In the genomic region with DNA sequence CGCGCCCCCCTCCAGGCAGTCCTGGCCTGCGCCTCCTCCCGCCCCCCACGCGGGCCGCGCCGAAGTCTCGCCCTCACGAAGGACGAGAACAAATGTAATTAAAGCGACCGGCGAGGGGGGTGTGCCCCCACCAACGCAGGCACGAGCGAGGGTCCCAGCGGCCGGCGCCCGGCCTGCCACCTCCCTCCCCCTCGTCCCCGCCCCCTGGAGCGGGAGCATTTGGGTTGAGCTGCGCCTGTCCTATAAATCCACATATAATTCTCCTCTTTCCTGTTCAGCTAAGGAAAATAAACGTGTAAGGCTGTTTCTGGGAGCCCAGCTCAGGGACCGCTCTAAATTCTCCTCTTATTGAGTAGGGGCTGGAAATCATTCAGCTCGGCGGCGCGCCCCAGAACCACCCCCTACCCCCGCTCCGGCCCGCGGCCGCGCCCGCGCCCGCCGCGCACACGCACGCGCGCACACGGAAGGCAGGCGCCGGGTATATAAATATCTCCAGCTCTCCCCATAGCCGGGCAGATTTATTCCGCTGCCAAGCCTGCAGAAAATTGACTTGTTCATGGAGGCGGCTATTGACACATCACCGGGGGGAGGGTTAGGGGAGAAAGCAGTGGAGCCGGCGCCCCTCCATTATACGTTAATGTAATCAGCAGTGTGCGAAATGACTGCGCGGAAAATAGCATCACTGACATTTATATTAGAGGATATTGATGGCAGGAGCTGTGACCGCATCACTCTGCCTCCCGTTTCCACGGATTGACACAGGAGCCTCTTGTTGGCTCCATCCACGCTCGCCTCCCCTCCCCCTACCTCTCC, we compare ENCODE assay signal across 7 cellular contexts.
A peak's percentile ranks its signal among the peaks of the same experiment; 100 is the strongest.
DNase-seq lines count a peak whose midpoint lies in the region; ATAC-seq and TF ChIP-seq lines count a peak whose summit lies in the region.

No MANE protein-coding gene starts in this region.

- H3K9ac ChIP-seq in OCI-LY1 (ENCODE audit: low read length) = no peak overlapping the region
- H3K9ac ChIP-seq in endocrine pancreas (ENCODE audit: control insufficient read depth, insufficient read depth, low read length) = peak overlapping the region; percentile 47

- H2AFZ ChIP-seq in OCI-LY1 (ENCODE audit: low read length) = no peak overlapping the region

- TF ChIP-seq CTCF in HFF-Myc (IDR thresholded peaks at IDR 0.05; ENCODE audit: low read depth, low read length, missing control alignments) (no peak), OCI-LY1 (IDR thresholded peaks at IDR 0.05; ENCODE audit: low read length) (no peak), omental fat pad (IDR thresholded peaks at IDR 0.05) (no peak)

- H3F3A ChIP-seq in OCI-LY1 (ENCODE audit: insufficient read depth, low read length) = no peaks in the 10 kb centered on the region

- DNase-seq in HFF-Myc (ENCODE audit: extremely low read depth, low read depth) (no peak), HUDEP-2 (lab: John Stamatoyannopoulos, UW; ENCODE audit: unreplicated experiment in 76 of 76) (no peak), omental fat pad (ENCODE audit: low spot score) (no peak)

- H3K9me3 ChIP-seq in OCI-LY1 (ENCODE audit: low read length) = no peaks in the 10 kb centered on the region
- no peaks in the 10 kb centered on the region for H3K9me3 ChIP-seq in endocrine pancreas (ENCODE audit: control insufficient read depth, low read length)
- H3K9me3 ChIP-seq in muscle layer of duodenum (ENCODE audit: control insufficient read depth in 1 of 2, low read length in 2 of 2) = no peaks in the 10 kb centered on the region

- H3K27me3 ChIP-seq in OCI-LY1 (ENCODE audit: insufficient read depth, low read length) (no peaks in the 10 kb centered on the region), endocrine pancreas (ENCODE audit: control insufficient read depth, insufficient read depth, low read length) (no peaks in the 10 kb centered on the region), muscle layer of duodenum (ENCODE audit: low read depth, low read length) (peaks cover 39% of the 10 kb centered on the region)

- no peaks in the 10 kb centered on the region for H3K79me2 ChIP-seq in OCI-LY1 (ENCODE audit: insufficient read depth, low read length)

- H3K9me2 ChIP-seq in OCI-LY1 (ENCODE audit: low read depth, low read length) = no peaks in the 10 kb centered on the region

- H3K4me3 ChIP-seq in HFF-Myc (replicated peaks; ENCODE audit: low read depth, low read length) = peak overlapping the region; percentile 35
- H3K4me3 ChIP-seq in OCI-LY1 (ENCODE audit: low read depth, low read length, poor library complexity, severe bottlenecking) = peak overlapping the region; percentile 29
- peak overlapping the region; percentile 41 for H3K4me3 ChIP-seq in endocrine pancreas (ENCODE audit: control insufficient read depth, insufficient read depth, low read length)
- peak overlapping the region; percentile 46 to 73 for H3K4me3 ChIP-seq in muscle layer of duodenum (ENCODE audit: low read depth in 1 of 2, low read length in 2 of 2)

- H4K20me1 ChIP-seq in OCI-LY1 (ENCODE audit: insufficient read depth, low read length) = no peaks in the 10 kb centered on the region

- H3K4me1 ChIP-seq in OCI-LY1 (ENCODE audit: insufficient read depth, low read length, severe bottlenecking) = peaks cover 7% of the 10 kb centered on the region
- H3K4me1 ChIP-seq in endocrine pancreas (ENCODE audit: control insufficient read depth, insufficient read depth, low read length) = no peaks in the 10 kb centered on the region
- peaks cover 0 to 21% of the 10 kb centered on the region in 2 donors for H3K4me1 ChIP-seq in muscle layer of duodenum (ENCODE audit: control insufficient read depth in 1 of 2, insufficient read depth in 2 of 2, low read length in 2 of 2)

- H3K36me3 ChIP-seq in OCI-LY1 (ENCODE audit: insufficient read depth, low read length) = no peaks in the 10 kb centered on the region
- no peaks in the 10 kb centered on the region for H3K36me3 ChIP-seq in endocrine pancreas (ENCODE audit: control insufficient read depth, insufficient read depth, low read length)
- no peaks in the 10 kb centered on the region for H3K36me3 ChIP-seq in muscle layer of duodenum (ENCODE audit: control insufficient read depth in 1 of 2, insufficient read depth in 2 of 2, low read length in 2 of 2)

- H3K27ac ChIP-seq in OCI-LY1 (ENCODE audit: low read depth, low read length, poor library complexity, severe bottlenecking) = no peak overlapping the region
- no peak overlapping the region for H3K27ac ChIP-seq in muscle layer of duodenum (ENCODE audit: low read length)

- peak overlapping the region; percentile 38 for H3K4me2 ChIP-seq in OCI-LY1 (ENCODE audit: low read length)

- no peak for ATAC-seq in HG02759 (IDR thresholded peaks at IDR 0.05; ENCODE audit: unreplicated experiment)
- no peak for ATAC-seq in omental fat pad (ENCODE audit: low FRiP score)
